Comparison of ENCODE assay signal across 10 cellular contexts in genomic region chr11:63868399-63869064, GRCh38. TPM values are rescaled to one million over a fixed set of nuclear protein-coding genes. Genes with fewer than 3 reads are reported as not detected.
A peak's percentile ranks its signal among the peaks of the same experiment; 100 is the strongest.
DNase-seq lines count a peak whose midpoint lies in the region; ATAC-seq and TF ChIP-seq lines count a peak whose summit lies in the region.
"Had no signal": no experiment of that assay in that cellular context is flagged by ENCODE, and none has a peak within 500 bp of the region (broad histone marks: within the 10 kb centered on the region; RNA-seq: fewer than 3 reads in every experiment).

No MANE protein-coding gene starts in this region.

- peaks cover 81% of the 10 kb centered on the region for H3K4me1 Mint-ChIP-seq in activated T-cell treated with anti-CD3 and anti-CD28 coated beads, Interleukin-2, amount 50 U/mL, for 4 hours (ENCODE audit: low read depth)
- H3K4me1 Mint-ChIP-seq in immature natural killer cell = peaks cover 84 to 87% of the 10 kb centered on the region in 2 donors

- TF ChIP-seq POLR2A in uterus (IDR thresholded peaks at IDR 0.05) = no peak

- H3K27ac Mint-ChIP-seq in immature natural killer cell = peak overlapping the region; percentile 82 to 94 (median 91)

- peak overlapping the region; percentile 93 for H3K27ac ChIP-seq in VCaP
- peak overlapping the region; percentile 56 for H3K27ac ChIP-seq in thymus (ENCODE audit: low read depth)
- no peak overlapping the region for H3K27ac ChIP-seq in uterus

- H3K36me3 ChIP-seq in thymus (ENCODE audit: control insufficient read depth, insufficient read depth) = peaks cover 10% of the 10 kb centered on the region
- no peaks in the 10 kb centered on the region for H3K36me3 ChIP-seq in uterus

- no peaks in the 10 kb centered on the region for H3K9me3 ChIP-seq in thymus (ENCODE audit: control insufficient read depth)
- H3K9me3 ChIP-seq in uterus = no peaks in the 10 kb centered on the region

- TF ChIP-seq CTCF in VCaP (conservative IDR thresholded peaks at IDR 0.05) = no peak
- no peak for TF ChIP-seq CTCF in uterus (IDR thresholded peaks at IDR 0.05)

- H3K4me3 Mint-ChIP-seq in activated T-cell treated with anti-CD3 and anti-CD28 coated beads, Interleukin-2, amount 50 U/mL, for 4 hours = peak overlapping the region; percentile 17
- H3K4me3 Mint-ChIP-seq in immature natural killer cell = peak overlapping the region; percentile 13 to 83 (median 56)

- no peaks in the 10 kb centered on the region for H3K9me3 Mint-ChIP-seq in activated T-cell treated with anti-CD3 and anti-CD28 coated beads, Interleukin-2, amount 50 U/mL, for 4 hours
- no peaks in the 10 kb centered on the region for H3K9me3 Mint-ChIP-seq in immature natural killer cell

- no peak for DNase-seq in activated T-cell treated with anti-CD3 and anti-CD28 coated beads, Interleukin-2, amount 50 U/mL, for 4 hours
- DNase-seq in activated T-cell treated with anti-CD3 and anti-CD28 coated beads for 4 hours (no peak), immature natural killer cell (no peak), DMS153 treated with DMSO at 0.1 percent for 48 hours (lab: John Stamatoyannopoulos, UW; ENCODE audit: unreplicated experiment) (no peak), NCI-H2171 treated with DMSO at 0.1 percent for 48 hours (lab: John Stamatoyannopoulos, UW) (no peak), uterus (no peak)
- DNase-seq: activated naive CD4-positive, alpha-beta T cell treated with anti-CD3 and anti-CD28 coated beads, Interleukin-2, amount 50 U/mL, for 16 hours; NCI-H1105 had no signal

- H3K4me1 ChIP-seq in thymus (ENCODE audit: control insufficient read depth, insufficient read depth, low read length) = peaks cover 39% of the 10 kb centered on the region
- H3K4me1 ChIP-seq in uterus = peaks cover 13 to 32% of the 10 kb centered on the region in 2 donors

- 48% methylated on average over 9 of the region's 9 CpGs for WGBS in thymus

- no peaks in the 10 kb centered on the region for H3K27me3 ChIP-seq in thymus (ENCODE audit: control insufficient read depth, insufficient read depth)
- H3K27me3 ChIP-seq in uterus = no peaks in the 10 kb centered on the region

- intact Hi-C loops in uterus (cut with DNase I; ENCODE audit: low total_unique reads) = no loop called here

- no peak for ATAC-seq in activated T-cell treated with anti-CD3 and anti-CD28 coated beads, Interleukin-2, amount 50 U/mL, for 4 hours

- H3K4me3 ChIP-seq in thymus (ENCODE audit: low read length) (no peak overlapping the region), uterus (no peak overlapping the region)

- peaks cover 9% of the 10 kb centered on the region for H3K36me3 Mint-ChIP-seq in activated T-cell treated with anti-CD3 and anti-CD28 coated beads, Interleukin-2, amount 50 U/mL, for 4 hours (ENCODE audit: insufficient read depth)
- no peaks in the 10 kb centered on the region for H3K36me3 Mint-ChIP-seq in immature natural killer cell

- H3K27me3 Mint-ChIP-seq in activated T-cell treated with anti-CD3 and anti-CD28 coated beads, Interleukin-2, amount 50 U/mL, for 4 hours (ENCODE audit: low read depth) = no peaks in the 10 kb centered on the region
- peaks cover 0 to 4% (median 0%) of the 10 kb centered on the region in 3 donors for H3K27me3 Mint-ChIP-seq in immature natural killer cell (ENCODE audit: low read depth in 3 of 3)

RNA-seq across cellular contexts. Expression of gene MARK2, which starts 29.6 kb away (rescaled TPM):
- total RNA-seq in activated T-cell treated with anti-CD3 and anti-CD28 coated beads, Interleukin-2, amount 50 U/mL, for 4 hours = 10 to 100 TPM; 32.6 to 33.6 (median 33.4) TPM
- polyA plus RNA-seq in immature natural killer cell (10 to 100 TPM; 28.6 to 73.8 (median 31.6) TPM), thymus (17.5 TPM)
- total RNA-seq in uterus = 10 to 100 TPM in 3 of 4 donors, 1 to 10 TPM in 1; 6.9 to 36.5 (median 17.7) TPM

RNA-seq across cellular contexts. Expression of gene RCOR2, which starts 48.4 kb away (rescaled TPM):
- under 1 TPM in 2 of 3 donors, not detected in 1; 0.13 to 0.27 TPM for total RNA-seq in activated T-cell treated with anti-CD3 and anti-CD28 coated beads, Interleukin-2, amount 50 U/mL, for 4 hours
- polyA plus RNA-seq in immature natural killer cell = not detected
- 0.87 TPM for polyA plus RNA-seq in thymus
- 10 to 100 TPM in 1 of 4 donors, 1 to 10 TPM in 1, not detected in 2; 5.8 to 11.8 TPM for total RNA-seq in uterus

RNA-seq across cellular contexts. Expression of gene SPINDOC, which starts 55.3 kb away (rescaled TPM):
- 10 to 100 TPM; 24.0 to 28.9 (median 24.5) TPM for total RNA-seq in activated T-cell treated with anti-CD3 and anti-CD28 coated beads, Interleukin-2, amount 50 U/mL, for 4 hours
- 1 to 10 TPM in 2 of 3 donors, under 1 TPM in 1; 0.36 to 2.3 (median 1.2) TPM for polyA plus RNA-seq in immature natural killer cell
- polyA plus RNA-seq in thymus = 11.7 TPM
- 10 to 100 TPM in 2 of 4 donors, 1 to 10 TPM in 2; 1.3 to 28.7 (median 10.6) TPM for total RNA-seq in uterus

Comparison
In these comparisons a context has a peak if more than half of its experiments do, and no peak if none do; other contexts are left out.
1. H3K27ac ChIP-seq: peak in VCaP (single experiment) and thymus (single experiment); none in uterus (0 of 2).